Comparison of ENCODE assay signal across 1 cellular context in genomic region chr5:72816297-72817075, GRCh38.
TF ChIP-seq lines count a peak whose summit lies in the region.

TNPO1 (plus strand) TSS chr5:72816661; CDS start chr5:72816738, 77 bp downstream.

TF ChIP-seq in HepG2, 621 proteins besides CTCF, POLR2A, EP300 and RAD21 (continued from another document and continues in another):
- TF ChIP-seq NFE2L1 (CRISPR knock-in tag; IDR thresholded peaks at IDR 0.05; ENCODE audit: borderline replicate concordance) = no peak
- no peak for TF ChIP-seq RARA (CRISPR knock-in tag; IDR thresholded peaks at IDR 0.05)
- no peak for TF ChIP-seq ELF4 (CRISPR knock-in tag; IDR thresholded peaks at IDR 0.05; ENCODE audit: borderline replicate concordance)
- TF ChIP-seq TRIM22 (IDR thresholded peaks at IDR 0.05) = no peak
- TF ChIP-seq GTF2F1 (IDR thresholded peaks at IDR 0.05; ENCODE audit: low read length) = no peak
- no peak for TF ChIP-seq ZNF510 (CRISPR knock-in tag; IDR thresholded peaks at IDR 0.05; ENCODE audit: low read depth)
- TF ChIP-seq YEATS2 (CRISPR knock-in tag; IDR thresholded peaks at IDR 0.05; ENCODE audit: borderline replicate concordance) = no peak
- TF ChIP-seq, protein P1, sequence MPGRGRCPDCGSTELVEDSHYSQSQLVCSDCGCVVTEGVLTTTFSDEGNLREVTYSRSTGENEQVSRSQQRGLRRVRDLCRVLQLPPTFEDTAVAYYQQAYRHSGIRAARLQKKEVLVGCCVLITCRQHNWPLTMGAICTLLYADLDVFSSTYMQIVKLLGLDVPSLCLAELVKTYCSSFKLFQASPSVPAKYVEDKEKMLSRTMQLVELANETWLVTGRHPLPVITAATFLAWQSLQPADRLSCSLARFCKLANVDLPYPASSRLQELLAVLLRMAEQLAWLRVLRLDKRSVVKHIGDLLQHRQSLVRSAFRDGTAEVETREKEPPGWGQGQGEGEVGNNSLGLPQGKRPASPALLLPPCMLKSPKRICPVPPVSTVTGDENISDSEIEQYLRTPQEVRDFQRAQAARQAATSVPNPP (CRISPR knock-in tag; IDR thresholded peaks at IDR 0.05) = 0 out of 2 replicates have a peak, but pooled peaks have one; percentile 42
- no peak for TF ChIP-seq ZNF629 (CRISPR knock-in tag; conservative IDR thresholded peaks at IDR 0.05)
- peak; percentile 57; the same call in 1 of the 2 replicates for TF ChIP-seq ZNF232 (CRISPR knock-in tag; IDR thresholded peaks at IDR 0.05; ENCODE audit: borderline replicate concordance)
- TF ChIP-seq SAP130 (CRISPR knock-in tag; IDR thresholded peaks at IDR 0.05; ENCODE audit: low read depth) = peak; percentile 89
- no peak for TF ChIP-seq NR2F1 (CRISPR knock-in tag; IDR thresholded peaks at IDR 0.05)
- no peak for TF ChIP-seq ZBTB4 (CRISPR knock-in tag; IDR thresholded peaks at IDR 0.05; ENCODE audit: borderline replicate concordance)
- TF ChIP-seq SP2 (CRISPR knock-in tag; IDR thresholded peaks at IDR 0.05) = peak; percentile 18; the same call in 1 of the 2 replicates
- no peak for TF ChIP-seq ZNF7 (CRISPR knock-in tag; IDR thresholded peaks at IDR 0.05)
- no peak for TF ChIP-seq ZNF207 (IDR thresholded peaks at IDR 0.05; ENCODE audit: borderline replicate concordance)
- no peak for TF ChIP-seq ZNF10 (CRISPR knock-in tag; IDR thresholded peaks at IDR 0.05; ENCODE audit: borderline replicate concordance, low read depth)
- no peak for TF ChIP-seq ZMAT5 (CRISPR knock-in tag; IDR thresholded peaks at IDR 0.05; ENCODE audit: borderline replicate concordance, low read depth)
- peak; percentile 90; the same call in 1 of the 2 replicates for TF ChIP-seq ZNF230 (CRISPR knock-in tag; IDR thresholded peaks at IDR 0.05)
- TF ChIP-seq, protein P2, sequence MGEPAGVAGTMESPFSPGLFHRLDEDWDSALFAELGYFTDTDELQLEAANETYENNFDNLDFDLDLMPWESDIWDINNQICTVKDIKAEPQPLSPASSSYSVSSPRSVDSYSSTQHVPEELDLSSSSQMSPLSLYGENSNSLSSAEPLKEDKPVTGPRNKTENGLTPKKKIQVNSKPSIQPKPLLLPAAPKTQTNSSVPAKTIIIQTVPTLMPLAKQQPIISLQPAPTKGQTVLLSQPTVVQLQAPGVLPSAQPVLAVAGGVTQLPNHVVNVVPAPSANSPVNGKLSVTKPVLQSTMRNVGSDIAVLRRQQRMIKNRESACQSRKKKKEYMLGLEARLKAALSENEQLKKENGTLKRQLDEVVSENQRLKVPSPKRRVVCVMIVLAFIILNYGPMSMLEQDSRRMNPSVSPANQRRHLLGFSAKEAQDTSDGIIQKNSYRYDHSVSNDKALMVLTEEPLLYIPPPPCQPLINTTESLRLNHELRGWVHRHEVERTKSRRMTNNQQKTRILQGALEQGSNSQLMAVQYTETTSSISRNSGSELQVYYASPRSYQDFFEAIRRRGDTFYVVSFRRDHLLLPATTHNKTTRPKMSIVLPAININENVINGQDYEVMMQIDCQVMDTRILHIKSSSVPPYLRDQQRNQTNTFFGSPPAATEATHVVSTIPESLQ (CRISPR knock-in tag; conservative IDR thresholded peaks at IDR 0.05) = no peak
- TF ChIP-seq FOXJ3 (CRISPR knock-in tag; IDR thresholded peaks at IDR 0.05; ENCODE audit: borderline replicate concordance) = 0 out of 2 replicates have a peak, but pooled peaks have one; percentile 21
- TF ChIP-seq GPN1 (CRISPR knock-in tag; IDR thresholded peaks at IDR 0.05; ENCODE audit: borderline replicate concordance) = no peak; the same call in 1 of the 2 replicates
- TF ChIP-seq ZIK1 (CRISPR knock-in tag; IDR thresholded peaks at IDR 0.05; ENCODE audit: borderline replicate concordance, low read depth) = no peak
- TF ChIP-seq ZNF589 (CRISPR knock-in tag; conservative IDR thresholded peaks at IDR 0.05) = no peak
- TF ChIP-seq ZNF850 (CRISPR knock-in tag; conservative IDR thresholded peaks at IDR 0.05) = no peak
- no peak for TF ChIP-seq ZNF333 (CRISPR knock-in tag; IDR thresholded peaks at IDR 0.05; ENCODE audit: borderline replicate concordance)
- TF ChIP-seq PHF20 (CRISPR knock-in tag; IDR thresholded peaks at IDR 0.05) = no peak
- TF ChIP-seq MAFG (CRISPR knock-in tag; IDR thresholded peaks at IDR 0.05) = no peak
- TF ChIP-seq CEBPG (CRISPR knock-in tag; IDR thresholded peaks at IDR 0.05) = no peak
- no peak for TF ChIP-seq GABPA (IDR thresholded peaks at IDR 0.05; ENCODE audit: low read depth, low read length)
- no peak for TF ChIP-seq GABPA (CRISPR knock-in tag; IDR thresholded peaks at IDR 0.05; ENCODE audit: low read depth)
- no peak for TF ChIP-seq ZNF160 (CRISPR knock-in tag; IDR thresholded peaks at IDR 0.05)
- TF ChIP-seq MTA1 (CRISPR knock-in tag; IDR thresholded peaks at IDR 0.05; ENCODE audit: borderline replicate concordance) = peak; percentile 76; the same call in 1 of the 2 replicates
- no peak; the same call in 1 of the 2 replicates for TF ChIP-seq ARHGAP35 (CRISPR knock-in tag; IDR thresholded peaks at IDR 0.05; ENCODE audit: borderline replicate concordance)
- TF ChIP-seq PBX2 (CRISPR knock-in tag; IDR thresholded peaks at IDR 0.05) = no peak
- TF ChIP-seq ZFAT (CRISPR knock-in tag; conservative IDR thresholded peaks at IDR 0.05) = peak; percentile 76; the same call in 1 of the 2 replicates
- TF ChIP-seq RBAK (CRISPR knock-in tag; IDR thresholded peaks at IDR 0.05) = no peak
- TF ChIP-seq ZSCAN9 (CRISPR knock-in tag; IDR thresholded peaks at IDR 0.05; ENCODE audit: borderline replicate concordance) = no peak; the same call in 1 of the 2 replicates
- peak; percentile 49; the same call in 1 of the 2 replicates for TF ChIP-seq TARDBP (CRISPR knock-in tag; IDR thresholded peaks at IDR 0.05)
- no peak for TF ChIP-seq HMGA1 (CRISPR knock-in tag; conservative IDR thresholded peaks at IDR 0.05)
- TF ChIP-seq, protein P3, sequence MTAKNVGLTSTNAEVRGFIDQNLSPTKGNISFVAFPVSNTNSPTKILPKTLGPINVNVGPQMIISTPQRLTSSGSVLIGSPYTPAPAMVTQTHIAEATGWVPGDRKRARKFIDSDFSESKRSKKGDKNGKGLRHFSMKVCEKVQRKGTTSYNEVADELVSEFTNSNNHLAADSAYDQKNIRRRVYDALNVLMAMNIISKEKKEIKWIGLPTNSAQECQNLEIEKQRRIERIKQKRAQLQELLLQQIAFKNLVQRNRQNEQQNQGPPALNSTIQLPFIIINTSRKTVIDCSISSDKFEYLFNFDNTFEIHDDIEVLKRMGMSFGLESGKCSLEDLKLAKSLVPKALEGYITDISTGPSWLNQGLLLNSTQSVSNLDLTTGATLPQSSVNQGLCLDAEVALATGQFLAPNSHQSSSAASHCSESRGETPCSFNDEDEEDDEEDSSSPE (CRISPR knock-in tag; IDR thresholded peaks at IDR 0.05) = peak; percentile 52
- 0 out of 2 replicates have a peak, but pooled peaks have one; percentile 31 for TF ChIP-seq ZNF34 (CRISPR knock-in tag; IDR thresholded peaks at IDR 0.05; ENCODE audit: borderline replicate concordance)
- TF ChIP-seq NFYC (CRISPR knock-in tag; IDR thresholded peaks at IDR 0.05) = 0 out of 2 replicates have a peak, but pooled peaks have one; percentile 19
- TF ChIP-seq PPARG (CRISPR knock-in tag; conservative IDR thresholded peaks at IDR 0.05) = no peak; the same call in 1 of the 2 replicates
- 0 out of 2 replicates have a peak, but pooled peaks have one; percentile 27 for TF ChIP-seq NFAT5 (CRISPR knock-in tag; IDR thresholded peaks at IDR 0.05)
- TF ChIP-seq TCF7L2 (IDR thresholded peaks at IDR 0.05; ENCODE audit: low read depth, low read length) = no peak
